9 cellular contexts compared by ENCODE assay signal in the genomic region with DNA sequence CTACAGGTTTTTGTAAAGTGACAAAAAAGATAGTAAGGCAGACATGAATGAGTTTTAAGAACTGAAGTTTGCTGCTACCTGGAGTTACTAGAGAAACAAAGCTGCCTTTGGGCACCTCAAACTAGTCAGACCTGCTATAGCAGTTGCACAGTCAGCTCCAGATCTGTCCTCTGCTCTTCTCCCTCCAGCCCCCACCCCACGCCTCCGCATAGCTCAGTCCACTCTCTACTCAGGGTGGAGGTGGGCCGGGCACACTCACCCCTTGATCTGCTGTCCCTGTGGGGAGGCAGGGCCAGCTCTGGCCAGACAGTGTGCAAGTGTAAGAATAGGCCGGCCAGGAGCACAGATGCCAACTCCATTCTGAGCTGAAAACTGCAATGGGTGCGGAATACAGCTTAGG. TPM values are rescaled to one million over a fixed set of nuclear protein-coding genes. Genes with fewer than 3 reads are reported as not detected.
DNase-seq lines count a peak whose midpoint lies in the region; ATAC-seq, FAIRE-seq and TF ChIP-seq lines count a peak whose summit lies in the region.
"Had no signal": no experiment of that assay in that cellular context is flagged by ENCODE, and none has a peak within 500 bp of the region (broad histone marks: within the 10 kb centered on the region; RNA-seq: fewer than 3 reads in every experiment).

No MANE protein-coding gene starts in this region.

- no peaks in the 10 kb centered on the region for H3K9me3 ChIP-seq in A673 (ENCODE audit: low read depth, low read length, poor library complexity, severe bottlenecking)
- no peaks in the 10 kb centered on the region for H3K9me3 ChIP-seq in Karpas-422 (ENCODE audit: low read length)
- no peaks in the 10 kb centered on the region for H3K9me3 ChIP-seq in naive thymus-derived CD4-positive, alpha-beta T cell (ENCODE audit: control insufficient read depth in 2 of 3, low read length in 3 of 3)
- no peaks in the 10 kb centered on the region for H3K9me3 ChIP-seq in HAP-1

- H3K36me3 ChIP-seq in A673 (ENCODE audit: insufficient read depth, low read length, poor library complexity, severe bottlenecking), result no peaks in the 10 kb centered on the region
- H3K36me3 ChIP-seq in Karpas-422 (ENCODE audit: insufficient read depth, low read length), result no peaks in the 10 kb centered on the region
- H3K36me3 ChIP-seq in naive thymus-derived CD4-positive, alpha-beta T cell (ENCODE audit: control insufficient read depth in 2 of 3, insufficient read depth in 3 of 3, low read length in 3 of 3), result peaks cover 0 to 4% (median 0%) of the 10 kb centered on the region in 3 experiments
- H3K36me3 ChIP-seq in HAP-1 (replicated peaks), result no peaks in the 10 kb centered on the region

- intact Hi-C loops in A673 (cut with micrococcal nuclease; ENCODE audit: unreplicated experiment), result loop anchor here (5.0 kb wide), 1 partner anchor 127 kb away; the partner anchor contains the start of gene AFTPH
- intact Hi-C loops in dendritic cell treated with granulocyte-macrophage colony-stimulating factor and Interleukin-4, amounts not matched to agents 40 ng/mL and 50 ng/mL, for 4 days (cut with micrococcal nuclease), result loop anchor here (5.0 kb wide), 2 partner anchors 83 to 127 kb away; partner anchors contain the start of gene AFTPH
- intact Hi-C loops in naive thymus-derived CD4-positive, alpha-beta T cell (cut with micrococcal nuclease), result loop anchor here (5.0 to 10.0 kb wide), 3 partner anchors 408 to 505 kb away; partner anchors contain the start of genes CEP68 (in 1 of the 2) and PELI1 (in 1 of the 2)

- BruUV-seq in A673 (replicated peaks; lab: Mats Ljungman, UMichigan), result no TSS peak

- peaks cover 45% of the 10 kb centered on the region for H3K4me1 ChIP-seq in A673 (ENCODE audit: insufficient read depth, low read length, poor library complexity, severe bottlenecking)
- H3K4me1 ChIP-seq in Karpas-422 (ENCODE audit: low read length), result peaks cover 79% of the 10 kb centered on the region
- peaks cover 8 to 48% of the 10 kb centered on the region in 2 donors for H3K4me1 ChIP-seq in naive thymus-derived CD4-positive, alpha-beta T cell (ENCODE audit: control insufficient read depth in 2 of 2, insufficient read depth in 2 of 2, low read length in 2 of 2)
- peaks cover 31% of the 10 kb centered on the region for H3K4me1 ChIP-seq in HAP-1

- H3K9me3 Mint-ChIP-seq in dendritic cell treated with granulocyte-macrophage colony-stimulating factor and Interleukin-4, amounts not matched to agents 40 ng/mL and 50 ng/mL, for 4 days, result no peaks in the 10 kb centered on the region
- no peaks in the 10 kb centered on the region for H3K9me3 Mint-ChIP-seq in naive thymus-derived CD4-positive, alpha-beta T cell

- DNase-seq in A673 (ENCODE audit: low spot score) (no peak), Karpas-422 (peak; percentile 73), frontal cortex (ENCODE audit: low spot score in 2 of 2) (no peak), HAP-1 (ENCODE audit: low spot score in 2 of 2) (no peak), NCI-H187 treated with DMSO at 0.1 percent for 48 hours (lab: John Stamatoyannopoulos, UW) (no peak)
- no peak for DNase-seq in naive thymus-derived CD4-positive, alpha-beta T cell
- DNase-seq: central memory CD4-positive, alpha-beta T cell had no signal

- no peak overlapping the region for H3K4me3 Mint-ChIP-seq in dendritic cell treated with granulocyte-macrophage colony-stimulating factor and Interleukin-4, amounts not matched to agents 40 ng/mL and 50 ng/mL, for 4 days
- peak overlapping the region; percentile 40 to 99 (median 66) for H3K4me3 Mint-ChIP-seq in naive thymus-derived CD4-positive, alpha-beta T cell

- POLR2A ChIA-PET in A673 (lab: Charles Lee; ENCODE audit: low non-redundant PET), result interaction anchor here (0.6 kb wide), 2 partner anchors 10 to 118 kb away, joined by 3 read pairs; no protein-coding TSS in a partner anchor
- POLR2A ChIA-PET in naive thymus-derived CD4-positive, alpha-beta T cell (lab: Charles Lee), result interaction anchor here (0.8 to 18.3 kb wide), 12 partner anchors 9 to 182 kb away, joined by 3 to 433 read pairs (median 4); no protein-coding TSS in a partner anchor

- TF ChIP-seq CTCF in A673 (conservative IDR thresholded peaks at IDR 0.05; ENCODE audit: low read depth, low read length), result no peak

- FAIRE-seq in frontal cortex (lab: Jason Lieb, UNC), result no peak

- CTCF ChIA-PET in A673 (lab: Charles Lee), result no interaction called here
- CTCF ChIA-PET in naive thymus-derived CD4-positive, alpha-beta T cell (lab: Charles Lee), result interaction anchor here (0.6 to 10.8 kb wide), 15 partner anchors 8 to 218 kb away, joined by 3 to 117 read pairs (median 5); no protein-coding TSS in a partner anchor

- peaks cover 43% of the 10 kb centered on the region for H3K4me1 Mint-ChIP-seq in dendritic cell treated with granulocyte-macrophage colony-stimulating factor and Interleukin-4, amounts not matched to agents 40 ng/mL and 50 ng/mL, for 4 days (ENCODE audit: low read depth)
- peaks cover 34 to 85% (median 76%) of the 10 kb centered on the region in 7 donors for H3K4me1 Mint-ChIP-seq in naive thymus-derived CD4-positive, alpha-beta T cell

- peak overlapping the region; percentile 60 for H3K9ac ChIP-seq in Karpas-422 (ENCODE audit: low read length)

- no peak for ATAC-seq in naive thymus-derived CD4-positive, alpha-beta T cell
- no peak for ATAC-seq in GM18505 (IDR thresholded peaks at IDR 0.05; ENCODE audit: unreplicated experiment)

- no peaks in the 10 kb centered on the region for H3K27me3 Mint-ChIP-seq in dendritic cell treated with granulocyte-macrophage colony-stimulating factor and Interleukin-4, amounts not matched to agents 40 ng/mL and 50 ng/mL, for 4 days
- no peaks in the 10 kb centered on the region for H3K27me3 Mint-ChIP-seq in naive thymus-derived CD4-positive, alpha-beta T cell

- H3K36me3 Mint-ChIP-seq in dendritic cell treated with granulocyte-macrophage colony-stimulating factor and Interleukin-4, amounts not matched to agents 40 ng/mL and 50 ng/mL, for 4 days (ENCODE audit: low read depth), result peaks cover 22% of the 10 kb centered on the region
- peaks cover 0 to 5% (median 0%) of the 10 kb centered on the region in 5 donors for H3K36me3 Mint-ChIP-seq in naive thymus-derived CD4-positive, alpha-beta T cell

- in situ Hi-C loops in HAP-1 (cut with MboI; ENCODE audit: low sequenced_read_pairs), result loop anchor here (10.0 kb wide), 1 partner anchor 215 kb away; no protein-coding TSS in a partner anchor

- H3K27ac ChIP-seq in A673 (ENCODE audit: low read depth, low read length, poor library complexity, severe bottlenecking) (peak overlapping the region; percentile 45), Karpas-422 (ENCODE audit: low read length) (peak overlapping the region; percentile 87)
- H3K27ac ChIP-seq in naive thymus-derived CD4-positive, alpha-beta T cell (ENCODE audit: low read depth, low read length), result peak overlapping the region; percentile 29

- no peak for TF ChIP-seq POLR2A in GM18505 (IDR thresholded peaks at IDR 0.05; ENCODE audit: borderline replicate concordance, extremely low read depth, insufficient read depth, insufficient read length)

- peak overlapping the region; percentile 92 for H3K4me2 ChIP-seq in Karpas-422 (ENCODE audit: low read depth, low read length, poor library complexity, severe bottlenecking)

- H3K27ac Mint-ChIP-seq in dendritic cell treated with granulocyte-macrophage colony-stimulating factor and Interleukin-4, amounts not matched to agents 40 ng/mL and 50 ng/mL, for 4 days, result peak overlapping the region; percentile 12
- peak overlapping the region; percentile 17 to 88 (median 81) for H3K27ac Mint-ChIP-seq in naive thymus-derived CD4-positive, alpha-beta T cell

- H3K9me2 ChIP-seq in Karpas-422 (replicated peaks; ENCODE audit: insufficient read depth, low read length), result no peaks in the 10 kb centered on the region

- no peak overlapping the region for H3K4me3 ChIP-seq in A673 (ENCODE audit: low read depth, low read length, poor library complexity, severe bottlenecking)
- H3K4me3 ChIP-seq in Karpas-422 (ENCODE audit: low read length), result peak overlapping the region; percentile 45
- H3K4me3 ChIP-seq in naive thymus-derived CD4-positive, alpha-beta T cell (ENCODE audit: low read length), result no peak overlapping the region
- no peak overlapping the region for H3K4me3 ChIP-seq in HAP-1

- no peak overlapping the region for H2AFZ ChIP-seq in Karpas-422 (ENCODE audit: low read length)

- peaks cover 75% of the 10 kb centered on the region for H4K20me1 ChIP-seq in Karpas-422 (ENCODE audit: insufficient read depth, low read depth, low read length)

- H3K27me3 ChIP-seq in A673 (replicated peaks; ENCODE audit: insufficient read depth, low read depth, low read length, poor library complexity) (no peaks in the 10 kb centered on the region), Karpas-422 (ENCODE audit: low read length) (no peaks in the 10 kb centered on the region), HAP-1 (ENCODE audit: low read depth) (no peaks in the 10 kb centered on the region)
- no peaks in the 10 kb centered on the region for H3K27me3 ChIP-seq in naive thymus-derived CD4-positive, alpha-beta T cell (ENCODE audit: control insufficient read depth in 2 of 2, insufficient read depth in 2 of 2, low read length in 2 of 2)

- peaks cover 96% of the 10 kb centered on the region for H3K79me2 ChIP-seq in Karpas-422 (ENCODE audit: low read length)

RNA-seq across cellular contexts. Expression of gene SERTAD2, which starts 4.1 kb away (rescaled TPM):
- 20.8 and 22.2 TPM in 2 replicates for total RNA-seq in A673 (2021)
- 27.2 and 73.8 TPM in 2 replicates for total RNA-seq in Karpas-422 (2014; rRNA removed; shearing (Covaris generic); ENCODE audit: low replicate concordance)
- 10 to 100 TPM; 34.3 to 43.8 (median 40.1) TPM for total RNA-seq in naive thymus-derived CD4-positive, alpha-beta T cell
- 1 to 10 TPM; 5.2 to 6.9 TPM for polyA plus RNA-seq in naive thymus-derived CD4-positive, alpha-beta T cell
- total RNA-seq in frontal cortex, result 3.7 TPM

Comparison
In these comparisons a context has a peak if more than half of its experiments do, and no peak if none do; other contexts are left out.
1. H3K27ac ChIP-seq: peak in every context shown above with its lines; median percentile 87 in Karpas-422; 45 in A673; 29 in naive thymus-derived CD4-positive, alpha-beta T cell.